In genomic region chr10:103663802-103664201, GRCh38 we compare ENCODE assay signal across 1 cellular context.
TF ChIP-seq lines count a peak whose summit lies in the region.

No MANE protein-coding gene starts in this region.

TF ChIP-seq in HepG2, 621 proteins besides CTCF, POLR2A, EP300 and RAD21 (continued from another document):
- TF ChIP-seq, protein P1, sequence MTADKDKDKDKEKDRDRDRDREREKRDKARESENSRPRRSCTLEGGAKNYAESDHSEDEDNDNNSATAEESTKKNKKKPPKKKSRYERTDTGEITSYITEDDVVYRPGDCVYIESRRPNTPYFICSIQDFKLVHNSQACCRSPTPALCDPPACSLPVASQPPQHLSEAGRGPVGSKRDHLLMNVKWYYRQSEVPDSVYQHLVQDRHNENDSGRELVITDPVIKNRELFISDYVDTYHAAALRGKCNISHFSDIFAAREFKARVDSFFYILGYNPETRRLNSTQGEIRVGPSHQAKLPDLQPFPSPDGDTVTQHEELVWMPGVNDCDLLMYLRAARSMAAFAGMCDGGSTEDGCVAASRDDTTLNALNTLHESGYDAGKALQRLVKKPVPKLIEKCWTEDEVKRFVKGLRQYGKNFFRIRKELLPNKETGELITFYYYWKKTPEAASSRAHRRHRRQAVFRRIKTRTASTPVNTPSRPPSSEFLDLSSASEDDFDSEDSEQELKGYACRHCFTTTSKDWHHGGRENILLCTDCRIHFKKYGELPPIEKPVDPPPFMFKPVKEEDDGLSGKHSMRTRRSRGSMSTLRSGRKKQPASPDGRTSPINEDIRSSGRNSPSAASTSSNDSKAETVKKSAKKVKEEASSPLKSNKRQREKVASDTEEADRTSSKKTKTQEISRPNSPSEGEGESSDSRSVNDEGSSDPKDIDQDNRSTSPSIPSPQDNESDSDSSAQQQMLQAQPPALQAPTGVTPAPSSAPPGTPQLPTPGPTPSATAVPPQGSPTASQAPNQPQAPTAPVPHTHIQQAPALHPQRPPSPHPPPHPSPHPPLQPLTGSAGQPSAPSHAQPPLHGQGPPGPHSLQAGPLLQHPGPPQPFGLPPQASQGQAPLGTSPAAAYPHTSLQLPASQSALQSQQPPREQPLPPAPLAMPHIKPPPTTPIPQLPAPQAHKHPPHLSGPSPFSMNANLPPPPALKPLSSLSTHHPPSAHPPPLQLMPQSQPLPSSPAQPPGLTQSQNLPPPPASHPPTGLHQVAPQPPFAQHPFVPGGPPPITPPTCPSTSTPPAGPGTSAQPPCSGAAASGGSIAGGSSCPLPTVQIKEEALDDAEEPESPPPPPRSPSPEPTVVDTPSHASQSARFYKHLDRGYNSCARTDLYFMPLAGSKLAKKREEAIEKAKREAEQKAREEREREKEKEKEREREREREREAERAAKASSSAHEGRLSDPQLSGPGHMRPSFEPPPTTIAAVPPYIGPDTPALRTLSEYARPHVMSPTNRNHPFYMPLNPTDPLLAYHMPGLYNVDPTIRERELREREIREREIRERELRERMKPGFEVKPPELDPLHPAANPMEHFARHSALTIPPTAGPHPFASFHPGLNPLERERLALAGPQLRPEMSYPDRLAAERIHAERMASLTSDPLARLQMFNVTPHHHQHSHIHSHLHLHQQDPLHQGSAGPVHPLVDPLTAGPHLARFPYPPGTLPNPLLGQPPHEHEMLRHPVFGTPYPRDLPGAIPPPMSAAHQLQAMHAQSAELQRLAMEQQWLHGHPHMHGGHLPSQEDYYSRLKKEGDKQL (CRISPR knock-in tag; IDR thresholded peaks at IDR 0.05; ENCODE audit: low read depth) = no peak
- TF ChIP-seq ZNF605 (CRISPR knock-in tag; IDR thresholded peaks at IDR 0.05) (no peak), FOXA1 (IDR thresholded peaks at IDR 0.05) (no peak), FOXA1 (CRISPR knock-in tag; IDR thresholded peaks at IDR 0.05) (no peak), CEBPZ (IDR thresholded peaks at IDR 0.05; ENCODE audit: low read length) (no peak), FIP1L1 (IDR thresholded peaks at IDR 0.05; ENCODE audit: borderline replicate concordance, insufficient read depth, low read depth, low read length) (no peak), HDAC2 (CRISPR knock-in tag; IDR thresholded peaks at IDR 0.05) (no peak), ZNF260 (CRISPR knock-in tag; IDR thresholded peaks at IDR 0.05; ENCODE audit: borderline replicate concordance, low read depth) (no peak), RXRA (CRISPR knock-in tag; IDR thresholded peaks at IDR 0.05) (no peak), AGO2 (optimal IDR thresholded peaks at IDR 0.05; ENCODE audit: low read depth, low read length) (peak; percentile 82), HNRNPL (IDR thresholded peaks at IDR 0.05; ENCODE audit: low read depth, low read length) (peak; percentile 67; the same call in 1 of the 2 replicates)
